21 cellular contexts compared by ENCODE assay signal in genomic region chr7:16098058-16098457, GRCh38.
"Had no signal": no experiment of that assay in that cellular context is flagged by ENCODE, and none has a peak within 500 bp of the region (broad histone marks: within the 10 kb centered on the region; RNA-seq: fewer than 3 reads in every experiment).

No MANE protein-coding gene starts in this region.

- H3K4me1 ChIP-seq: psoas muscle, testis, upper lobe of left lung had no signal

- ATAC-seq: activated T-cell treated with anti-CD3 and anti-CD28 coated beads, Interleukin-2, amount 50 U/mL, for 72 hours; gastroesophageal sphincter; natural killer cell; psoas muscle; right cardiac atrium; stimulated activated effector memory CD8-positive, alpha-beta T cell treated with anti-CD3 and anti-CD28 coated beads, Interleukin-12 subunit alpha, Interleukin-12 subunit beta, amount 100 ng/mL, for 72 hours; T-helper 17 cell had no signal

- H3K4me3 Mint-ChIP-seq: activated T-cell treated with anti-CD3 and anti-CD28 coated beads, Interleukin-2, amount 50 U/mL, for 72 hours; dendritic cell treated with granulocyte-macrophage colony-stimulating factor and Interleukin-4, amounts not matched to agents 40 ng/mL and 50 ng/mL, for 4 days; natural killer cell; stimulated activated effector memory CD8-positive, alpha-beta T cell treated with anti-CD3 and anti-CD28 coated beads, Interleukin-12 subunit alpha, Interleukin-12 subunit beta, amount 100 ng/mL, for 72 hours; T-helper 17 cell had no signal

- H3K4me2 ChIP-seq: smooth muscle cell had no signal

- H3K36me3 ChIP-seq: ascending aorta, gastroesophageal sphincter, ovary, upper lobe of left lung, WERI-Rb-1 had no signal

- H3K4me1 Mint-ChIP-seq: natural killer cell; stimulated activated effector memory CD8-positive, alpha-beta T cell treated with anti-CD3 and anti-CD28 coated beads, Interleukin-12 subunit alpha, Interleukin-12 subunit beta, amount 100 ng/mL, for 72 hours; T-helper 17 cell had no signal

- H3K27ac Mint-ChIP-seq: activated T-cell treated with anti-CD3 and anti-CD28 coated beads, Interleukin-2, amount 50 U/mL, for 72 hours; dendritic cell treated with granulocyte-macrophage colony-stimulating factor and Interleukin-4, amounts not matched to agents 40 ng/mL and 50 ng/mL, for 4 days; natural killer cell; stimulated activated effector memory CD8-positive, alpha-beta T cell treated with anti-CD3 and anti-CD28 coated beads, Interleukin-12 subunit alpha, Interleukin-12 subunit beta, amount 100 ng/mL, for 72 hours; T-helper 17 cell had no signal

- H3K9me3 ChIP-seq: ascending aorta, ovary, psoas muscle, testis, upper lobe of left lung had no signal

- H3K27me3 Mint-ChIP-seq: dendritic cell treated with granulocyte-macrophage colony-stimulating factor and Interleukin-4, amounts not matched to agents 40 ng/mL and 50 ng/mL, for 4 days; T-helper 17 cell had no signal

- DNase-seq: activated CD4-positive, alpha-beta T cell treated with anti-CD3 and anti-CD28 coated beads for 1 hour; activated CD8-positive, alpha-beta memory T cell treated with anti-CD3 and anti-CD28 coated beads for 24 hours; activated CD8-positive, alpha-beta memory T cell treated with anti-CD3 and anti-CD28 coated beads, Interleukin-2, amount 50 U/mL, for 48 hours; activated effector memory CD4-positive, alpha-beta T cell treated with anti-CD3 and anti-CD28 coated beads, Interleukin-2, amount 50 U/mL, for 16 hours; activated naive CD4-positive, alpha-beta T cell treated with anti-CD3 and anti-CD28 coated beads, Interleukin-2, amount 50 U/mL, for 16 hours; activated T-cell treated with anti-CD3 and anti-CD28 coated beads, Interleukin-2, amount 50 U/mL, for 72 hours; effector memory CD4-positive, alpha-beta T cell; natural killer cell; ovary; psoas muscle; right cardiac atrium; stimulated activated CD4-positive, alpha-beta T cell treated with anti-CD3 and anti-CD28 coated beads, Interleukin-4, amount 100 ng/mL, for 1 hour; T-helper 17 cell; testis; upper lobe of left lung; WERI-Rb-1 had no signal

- H3K27me3 ChIP-seq: ascending aorta, gastroesophageal sphincter, ovary, testis, upper lobe of left lung had no signal

- H3K9me3 Mint-ChIP-seq: stimulated activated effector memory CD8-positive, alpha-beta T cell treated with anti-CD3 and anti-CD28 coated beads, Interleukin-12 subunit alpha, Interleukin-12 subunit beta, amount 100 ng/mL, for 72 hours had no signal

- H3K4me3 ChIP-seq: ascending aorta, gastroesophageal sphincter, ovary, psoas muscle, smooth muscle cell, testis, upper lobe of left lung had no signal

- H3K27ac ChIP-seq: ascending aorta, gastroesophageal sphincter, ovary, psoas muscle, testis, upper lobe of left lung, WERI-Rb-1 had no signal

- H3K36me3 Mint-ChIP-seq: natural killer cell; stimulated activated effector memory CD8-positive, alpha-beta T cell treated with anti-CD3 and anti-CD28 coated beads, Interleukin-12 subunit alpha, Interleukin-12 subunit beta, amount 100 ng/mL, for 72 hours had no signal
